In genomic region chr14:20683125-20683895, GRCh38 we compare ENCODE assay signal across 1 cellular context.
TF ChIP-seq lines count a peak whose summit lies in the region.

No MANE protein-coding gene starts in this region.

TF ChIP-seq in HepG2, 621 proteins besides CTCF, POLR2A, EP300 and RAD21 (continued from another document and continues in another):
- TF ChIP-seq, protein P1, sequence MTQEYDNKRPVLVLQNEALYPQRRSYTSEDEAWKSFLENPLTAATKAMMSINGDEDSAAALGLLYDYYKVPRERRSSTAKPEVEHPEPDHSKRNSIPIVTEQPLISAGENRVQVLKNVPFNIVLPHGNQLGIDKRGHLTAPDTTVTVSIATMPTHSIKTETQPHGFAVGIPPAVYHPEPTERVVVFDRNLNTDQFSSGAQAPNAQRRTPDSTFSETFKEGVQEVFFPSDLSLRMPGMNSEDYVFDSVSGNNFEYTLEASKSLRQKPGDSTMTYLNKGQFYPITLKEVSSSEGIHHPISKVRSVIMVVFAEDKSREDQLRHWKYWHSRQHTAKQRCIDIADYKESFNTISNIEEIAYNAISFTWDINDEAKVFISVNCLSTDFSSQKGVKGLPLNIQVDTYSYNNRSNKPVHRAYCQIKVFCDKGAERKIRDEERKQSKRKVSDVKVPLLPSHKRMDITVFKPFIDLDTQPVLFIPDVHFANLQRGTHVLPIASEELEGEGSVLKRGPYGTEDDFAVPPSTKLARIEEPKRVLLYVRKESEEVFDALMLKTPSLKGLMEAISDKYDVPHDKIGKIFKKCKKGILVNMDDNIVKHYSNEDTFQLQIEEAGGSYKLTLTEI (CRISPR knock-in tag; conservative IDR thresholded peaks at IDR 0.05), result no peak
- TF ChIP-seq SALL2 (CRISPR knock-in tag; IDR thresholded peaks at IDR 0.05) (no peak), THAP11 (CRISPR knock-in tag; IDR thresholded peaks at IDR 0.05) (no peak), NFYB (CRISPR knock-in tag; IDR thresholded peaks at IDR 0.05) (no peak; the same call in 1 of the 2 replicates), FOXO1 (CRISPR knock-in tag; IDR thresholded peaks at IDR 0.05) (no peak; the same call in 1 of the 2 replicates), WIZ (CRISPR knock-in tag; IDR thresholded peaks at IDR 0.05) (peak; percentile 21; the same call in 1 of the 2 replicates), MXD4 (CRISPR knock-in tag; IDR thresholded peaks at IDR 0.05) (peak; percentile 28; the same call in 1 of the 2 replicates), NFIB (CRISPR knock-in tag; IDR thresholded peaks at IDR 0.05; ENCODE audit: borderline replicate concordance) (no peak), HNF4G (IDR thresholded peaks at IDR 0.05; ENCODE audit: borderline replicate concordance, low read depth, low read length) (no peak), HNF4G (CRISPR knock-in tag; IDR thresholded peaks at IDR 0.05; ENCODE audit: borderline replicate concordance, low read depth) (no peak), SATB2 (CRISPR knock-in tag; IDR thresholded peaks at IDR 0.05) (0 out of 2 replicates have a peak, but pooled peaks have one; percentile 61), ZBTB7B (CRISPR knock-in tag; IDR thresholded peaks at IDR 0.05) (0 out of 2 replicates have a peak, but pooled peaks have one; percentile 17), SMYD3 (CRISPR knock-in tag; IDR thresholded peaks at IDR 0.05) (no peak), ARID4A (CRISPR knock-in tag; IDR thresholded peaks at IDR 0.05; ENCODE audit: borderline replicate concordance) (no peak; the same call in 1 of the 2 replicates), POLR2AphosphoS2 (IDR thresholded peaks at IDR 0.05; ENCODE audit: low read depth, low read length) (no peak), ZNF691 (CRISPR knock-in tag; IDR thresholded peaks at IDR 0.05; ENCODE audit: borderline replicate concordance, low read depth) (peak; percentile 16; the same call in 1 of the 2 replicates), ZBTB26 (CRISPR knock-in tag; IDR thresholded peaks at IDR 0.05; ENCODE audit: borderline replicate concordance) (no peak; the same call in 1 of the 2 replicates), NCOA5 (CRISPR knock-in tag; IDR thresholded peaks at IDR 0.05) (no peak), SAFB2 (CRISPR knock-in tag; IDR thresholded peaks at IDR 0.05; ENCODE audit: borderline replicate concordance, low read depth) (no peak; the same call in 1 of the 2 replicates), PAF1 (CRISPR knock-in tag; IDR thresholded peaks at IDR 0.05) (no peak), NR0B2 (CRISPR knock-in tag; IDR thresholded peaks at IDR 0.05) (peak; percentile 59; the same call in 1 of the 2 replicates), TBL1XR1 (IDR thresholded peaks at IDR 0.05; ENCODE audit: borderline replicate concordance, low read length, partially characterized antibody) (peak; percentile 39), NFE2 (CRISPR knock-in tag; IDR thresholded peaks at IDR 0.05) (no peak), ZNF354B (CRISPR knock-in tag; IDR thresholded peaks at IDR 0.05) (no peak), CBX2 (IDR thresholded peaks at IDR 0.05; ENCODE audit: low read depth, low read length) (no peak), CBX2 (CRISPR knock-in tag; IDR thresholded peaks at IDR 0.05; ENCODE audit: low read depth) (no peak), MXI1 (IDR thresholded peaks at IDR 0.05; ENCODE audit: borderline replicate concordance, low read depth, low read length) (no peak), ZNF547 (CRISPR knock-in tag; IDR thresholded peaks at IDR 0.05) (no peak), ZMYM3 (CRISPR knock-in tag; IDR thresholded peaks at IDR 0.05) (no peak), ZNF253 (CRISPR knock-in tag; IDR thresholded peaks at IDR 0.05; ENCODE audit: borderline replicate concordance) (no peak), JUND (CRISPR knock-in tag; IDR thresholded peaks at IDR 0.05) (no peak), HOXA3 (CRISPR knock-in tag; IDR thresholded peaks at IDR 0.05) (no peak), ZBTB25 (CRISPR knock-in tag; IDR thresholded peaks at IDR 0.05) (peak; percentile 62; the same call in 1 of the 2 replicates), ZNF704 (CRISPR knock-in tag; IDR thresholded peaks at IDR 0.05; ENCODE audit: borderline replicate concordance) (no peak), ZNF414 (CRISPR knock-in tag; IDR thresholded peaks at IDR 0.05) (no peak), DNMT1 (CRISPR knock-in tag; IDR thresholded peaks at IDR 0.05) (no peak), ZNF709 (CRISPR knock-in tag; IDR thresholded peaks at IDR 0.05) (0 out of 2 replicates have a peak, but pooled peaks have one; percentile 8), ZNF430 (CRISPR knock-in tag; IDR thresholded peaks at IDR 0.05) (no peak), ZFP36L2 (CRISPR knock-in tag; IDR thresholded peaks at IDR 0.05) (no peak), ZNF350 (CRISPR knock-in tag; IDR thresholded peaks at IDR 0.05; ENCODE audit: borderline replicate concordance, low read depth) (no peak; the same call in 1 of the 2 replicates), CBX5 (CRISPR knock-in tag; IDR thresholded peaks at IDR 0.05; ENCODE audit: borderline replicate concordance) (peak; percentile 49; the same call in 1 of the 2 replicates), GATA4 (IDR thresholded peaks at IDR 0.05; ENCODE audit: borderline replicate concordance, low read depth) (no peak), U2AF2 (IDR thresholded peaks at IDR 0.05; ENCODE audit: low read depth, low read length) (no peak), CENPT (CRISPR knock-in tag; IDR thresholded peaks at IDR 0.05; ENCODE audit: low read depth) (0 out of 2 replicates have a peak, but pooled peaks have one; percentile 46), ZNF296 (CRISPR knock-in tag; conservative IDR thresholded peaks at IDR 0.05) (no peak), GTF2F1 (IDR thresholded peaks at IDR 0.05; ENCODE audit: low read length) (no peak), ZNF557 (CRISPR knock-in tag; IDR thresholded peaks at IDR 0.05) (peak; percentile 54; the same call in 1 of the 2 replicates), ZNF468 (CRISPR knock-in tag; IDR thresholded peaks at IDR 0.05) (no peak), PHF8 (CRISPR knock-in tag; IDR thresholded peaks at IDR 0.05) (no peak), ZNF460 (CRISPR knock-in tag; IDR thresholded peaks at IDR 0.05; ENCODE audit: borderline replicate concordance) (no peak), MED13 (CRISPR knock-in tag; IDR thresholded peaks at IDR 0.05) (peak; percentile 58), JARID2 (CRISPR knock-in tag; IDR thresholded peaks at IDR 0.05; ENCODE audit: insufficient replicate concordance) (no peak), BRD4 (CRISPR knock-in tag; IDR thresholded peaks at IDR 0.05) (0 out of 2 replicates have a peak, but pooled peaks have one; percentile 16), ZNF282 (IDR thresholded peaks at IDR 0.05; ENCODE audit: partially characterized antibody) (no peak)
- TF ChIP-seq, protein P2, sequence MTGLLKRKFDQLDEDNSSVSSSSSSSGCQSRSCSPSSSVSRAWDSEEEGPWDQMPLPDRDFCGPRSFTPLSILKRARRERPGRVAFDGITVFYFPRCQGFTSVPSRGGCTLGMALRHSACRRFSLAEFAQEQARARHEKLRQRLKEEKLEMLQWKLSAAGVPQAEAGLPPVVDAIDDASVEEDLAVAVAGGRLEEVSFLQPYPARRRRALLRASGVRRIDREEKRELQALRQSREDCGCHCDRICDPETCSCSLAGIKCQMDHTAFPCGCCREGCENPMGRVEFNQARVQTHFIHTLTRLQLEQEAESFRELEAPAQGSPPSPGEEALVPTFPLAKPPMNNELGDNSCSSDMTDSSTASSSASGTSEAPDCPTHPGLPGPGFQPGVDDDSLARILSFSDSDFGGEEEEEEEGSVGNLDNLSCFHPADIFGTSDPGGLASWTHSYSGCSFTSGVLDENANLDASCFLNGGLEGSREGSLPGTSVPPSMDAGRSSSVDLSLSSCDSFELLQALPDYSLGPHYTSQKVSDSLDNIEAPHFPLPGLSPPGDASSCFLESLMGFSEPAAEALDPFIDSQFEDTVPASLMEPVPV (CRISPR knock-in tag; IDR thresholded peaks at IDR 0.05), result no peak
- TF ChIP-seq, protein P3, sequence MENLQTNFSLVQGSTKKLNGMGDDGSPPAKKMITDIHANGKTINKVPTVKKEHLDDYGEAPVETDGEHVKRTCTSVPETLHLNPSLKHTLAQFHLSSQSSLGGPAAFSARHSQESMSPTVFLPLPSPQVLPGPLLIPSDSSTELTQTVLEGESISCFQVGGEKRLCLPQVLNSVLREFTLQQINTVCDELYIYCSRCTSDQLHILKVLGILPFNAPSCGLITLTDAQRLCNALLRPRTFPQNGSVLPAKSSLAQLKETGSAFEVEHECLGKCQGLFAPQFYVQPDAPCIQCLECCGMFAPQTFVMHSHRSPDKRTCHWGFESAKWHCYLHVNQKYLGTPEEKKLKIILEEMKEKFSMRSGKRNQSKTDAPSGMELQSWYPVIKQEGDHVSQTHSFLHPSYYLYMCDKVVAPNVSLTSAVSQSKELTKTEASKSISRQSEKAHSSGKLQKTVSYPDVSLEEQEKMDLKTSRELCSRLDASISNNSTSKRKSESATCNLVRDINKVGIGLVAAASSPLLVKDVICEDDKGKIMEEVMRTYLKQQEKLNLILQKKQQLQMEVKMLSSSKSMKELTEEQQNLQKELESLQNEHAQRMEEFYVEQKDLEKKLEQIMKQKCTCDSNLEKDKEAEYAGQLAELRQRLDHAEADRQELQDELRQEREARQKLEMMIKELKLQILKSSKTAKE (CRISPR knock-in tag; IDR thresholded peaks at IDR 0.05; ENCODE audit: borderline replicate concordance), result no peak
